Comparison of ENCODE assay signal across 8 cellular contexts in genomic region chr9:62550539-62550938, GRCh38.
A peak's percentile ranks its signal among the peaks of the same experiment; 100 is the strongest.
DNase-seq lines count a peak whose midpoint lies in the region; ATAC-seq and TF ChIP-seq lines count a peak whose summit lies in the region.
"Not testable (repeated sequence)": the region's sequence is repeated elsewhere in the genome, so short reads cannot be mapped to it uniquely, and the experiment has no call there.

No MANE protein-coding gene starts in this region.

- not testable (repeated sequence) for H3K36me3 ChIP-seq in CD8-positive, alpha-beta T cell (ENCODE audit: insufficient read depth, low read length); Panc1 (ENCODE audit: control insufficient read depth, insufficient read depth, low read length)

- not testable (repeated sequence) for H3K4me1 Mint-ChIP-seq in CD8-positive, alpha-beta T cell (ENCODE audit: low read depth); HFFc6 (ENCODE audit: low read depth); glutamatergic neuron (ENCODE audit: low read depth, unreplicated experiment); memory B cell

- not testable (repeated sequence) for H3K4me3 ChIP-seq in CD8-positive, alpha-beta T cell (ENCODE audit: low read depth, low read length); Panc1 (ENCODE audit: low read depth in 2 of 2, low read length in 2 of 2); astrocyte of the cerebellum (ENCODE audit: low read depth, low read length)

- not testable (repeated sequence) for H3K4me3 Mint-ChIP-seq in CD8-positive, alpha-beta T cell; HFFc6; glutamatergic neuron (ENCODE audit: unreplicated experiment); memory B cell

- H3K4me1 ChIP-seq in CD8-positive, alpha-beta T cell (ENCODE audit: insufficient read depth, low read length); Panc1 (ENCODE audit: control insufficient read depth, insufficient read depth, low read length): not testable (repeated sequence)

- H3K36me3 Mint-ChIP-seq in CD8-positive, alpha-beta T cell; HFFc6 (ENCODE audit: low read depth); glutamatergic neuron (ENCODE audit: unreplicated experiment); memory B cell: not testable (repeated sequence)

- peak; percentile 80 for ATAC-seq in CD8-positive, alpha-beta T cell
- ATAC-seq in GM19023 (IDR thresholded peaks at IDR 0.05; ENCODE audit: unreplicated experiment) (peak; percentile 85), HG03139 (IDR thresholded peaks at IDR 0.05; ENCODE audit: unreplicated experiment) (peak; percentile 68), Panc1 (peak; percentile 86; the same call in 1 of the 2 replicates), memory B cell (ENCODE audit: low read depth) (peak; percentile 47)

- not testable (repeated sequence) for H3K27ac ChIP-seq in CD8-positive, alpha-beta T cell (ENCODE audit: low read depth, low read length); Panc1 (ENCODE audit: low read length)

- DNase-seq in CD8-positive, alpha-beta T cell; HFFc6; Panc1 (ENCODE audit: low read depth, low spot score); astrocyte of the cerebellum (ENCODE audit: low read depth): not testable (repeated sequence)
- peak; percentile 21 for DNase-seq in glutamatergic neuron
- DNase-seq in memory B cell (ENCODE audit: low spot score in 2 of 2) = peak in 1 of 2 donors; percentile 19

- intact Hi-C loops in CD8-positive, alpha-beta T cell (cut with DNase I, micrococcal nuclease); Panc1 (cut with micrococcal nuclease; ENCODE audit: unreplicated experiment): not testable (repeated sequence)

- not testable (repeated sequence) for H3K9me3 ChIP-seq in CD8-positive, alpha-beta T cell (ENCODE audit: low read length); Panc1 (ENCODE audit: control insufficient read depth, insufficient read depth, low read depth, low read length)

- not testable (repeated sequence) for H3K9me3 Mint-ChIP-seq in CD8-positive, alpha-beta T cell; HFFc6; glutamatergic neuron (ENCODE audit: unreplicated experiment); memory B cell

- TF ChIP-seq CTCF in CD8-positive, alpha-beta T cell (IDR thresholded peaks at IDR 0.05); Panc1 (IDR thresholded peaks at IDR 0.05): not testable (repeated sequence)
- peak; percentile 34; the same call in 1 of the 2 replicates for TF ChIP-seq CTCF in HFFc6 (IDR thresholded peaks at IDR 0.05)
- peak; percentile 32 for TF ChIP-seq CTCF in astrocyte of the cerebellum (IDR thresholded peaks at IDR 0.05; ENCODE audit: low read depth, low read length, missing control alignments)
- peak; percentile 45 for TF ChIP-seq CTCF in glutamatergic neuron (IDR thresholded peaks at IDR 0.05; ENCODE audit: partially characterized antibody, unreplicated experiment)

- POLR2A ChIA-PET in CD8-positive, alpha-beta T cell (lab: Charles Lee); Panc1 (lab: Charles Lee): not testable (repeated sequence)

- CTCF ChIA-PET in CD8-positive, alpha-beta T cell (lab: Charles Lee); Panc1 (lab: Charles Lee): not testable (repeated sequence)

- not testable (repeated sequence) for H3K27ac Mint-ChIP-seq in CD8-positive, alpha-beta T cell; HFFc6; glutamatergic neuron (ENCODE audit: unreplicated experiment); memory B cell

- H3K27me3 ChIP-seq in CD8-positive, alpha-beta T cell (ENCODE audit: insufficient read depth, low read length); Panc1 (ENCODE audit: control insufficient read depth, insufficient read depth, low read length): not testable (repeated sequence)

- H3K27me3 Mint-ChIP-seq in CD8-positive, alpha-beta T cell (ENCODE audit: low read depth); HFFc6 (ENCODE audit: insufficient read depth); glutamatergic neuron (ENCODE audit: unreplicated experiment); memory B cell: not testable (repeated sequence)

- BruUV-seq in Panc1 (replicated peaks; lab: Mats Ljungman, UMichigan) = not testable (repeated sequence)

- in situ Hi-C loops in Panc1 (cut with HindIII; ENCODE audit: low pct_unique_long_range_greater_than_20kb, low sequenced_read_pairs); astrocyte of the cerebellum (cut with HindIII; ENCODE audit: low sequenced_read_pairs): not testable (repeated sequence)
